ENCODE assay signal across 29 cellular contexts in the genomic region with DNA sequence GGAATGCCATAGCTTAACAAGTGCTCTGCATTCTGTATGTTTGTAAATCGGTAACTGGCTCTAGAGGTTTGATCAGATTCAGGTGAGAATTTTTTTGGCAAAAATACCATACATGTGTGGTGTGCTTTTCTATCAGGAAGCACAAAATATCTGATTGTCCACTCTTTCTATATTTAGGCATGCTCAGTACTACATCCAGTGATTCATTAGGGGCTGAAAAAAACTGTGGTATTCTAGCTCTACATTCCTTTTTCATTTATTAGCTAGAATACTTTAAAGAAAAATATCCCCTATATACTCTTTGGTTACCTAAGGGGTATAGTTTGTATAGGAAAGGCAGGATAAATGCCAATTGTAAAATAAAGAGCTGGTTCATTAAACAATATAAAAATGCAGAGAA. TPM values are rescaled to one million over a fixed set of nuclear protein-coding genes. Genes with fewer than 3 reads are reported as not detected.
"Had no signal": no experiment of that assay in that cellular context is flagged by ENCODE, and none has a peak within 500 bp of the region (broad histone marks: within the 10 kb centered on the region; RNA-seq: fewer than 3 reads in every experiment).

No MANE protein-coding gene starts in this region.

- H3K4me2 ChIP-seq: neural progenitor cell had no signal

- H3K27ac Mint-ChIP-seq: activated B cell treated with CpG ODN at 0.5 μM for 24 hours; activated naive CD8-positive, alpha-beta T cell treated with anti-CD3 and anti-CD28 coated beads for 36 hours; naive thymus-derived CD4-positive, alpha-beta T cell; neural progenitor cell; stimulated activated effector memory CD8-positive, alpha-beta T cell treated with anti-CD3 and anti-CD28 coated beads, Interleukin-12 subunit alpha, Interleukin-12 subunit beta, amount 100 ng/mL, for 72 hours; stimulated activated naive CD8-positive, alpha-beta T cell treated with anti-CD3 and anti-CD28 coated beads, Interleukin-15, amount 100 ng/mL, for 72 hours had no signal

- H3K9me3 ChIP-seq: esophagus squamous epithelium, gastroesophageal sphincter, lower lobe of right lung, psoas muscle, right atrium auricular region, tibial artery had no signal

- FAIRE-seq: keratinocyte had no signal

- H3K4me3 ChIP-seq: coronary artery, esophagus squamous epithelium, gastroesophageal sphincter, lower lobe of right lung, neural progenitor cell, psoas muscle, right atrium auricular region, tibial artery had no signal

- H3K36me3 Mint-ChIP-seq: activated naive CD8-positive, alpha-beta T cell treated with anti-CD3 and anti-CD28 coated beads for 36 hours; naive thymus-derived CD4-positive, alpha-beta T cell; neural progenitor cell; stimulated activated effector memory CD8-positive, alpha-beta T cell treated with anti-CD3 and anti-CD28 coated beads, Interleukin-12 subunit alpha, Interleukin-12 subunit beta, amount 100 ng/mL, for 72 hours had no signal

- H3K27ac ChIP-seq: coronary artery, esophagus squamous epithelium, gastroesophageal sphincter, lower lobe of right lung, neural progenitor cell, psoas muscle, right atrium auricular region, tibial artery had no signal

- H3K4me3 Mint-ChIP-seq: activated B cell treated with CpG ODN at 0.5 μM for 24 hours; activated naive CD8-positive, alpha-beta T cell treated with anti-CD3 and anti-CD28 coated beads for 36 hours; naive thymus-derived CD4-positive, alpha-beta T cell; neural progenitor cell; stimulated activated effector memory CD8-positive, alpha-beta T cell treated with anti-CD3 and anti-CD28 coated beads, Interleukin-12 subunit alpha, Interleukin-12 subunit beta, amount 100 ng/mL, for 72 hours; stimulated activated naive CD8-positive, alpha-beta T cell treated with anti-CD3 and anti-CD28 coated beads, Interleukin-15, amount 100 ng/mL, for 72 hours had no signal

- H3K9ac ChIP-seq: neural progenitor cell had no signal

- DNase-seq: activated B cell treated with CpG ODN at 0.5 μM for 24 hours; activated CD4-positive, alpha-beta T cell treated with anti-CD3 and anti-CD28 coated beads for 4 hours; activated CD4-positive, alpha-beta T cell treated with anti-CD3 and anti-CD28 coated beads, Interleukin-2, amount 50 U/mL, for 48 hours; activated CD8-positive, alpha-beta memory T cell treated with anti-CD3 and anti-CD28 coated beads, Interleukin-2, amount 50 U/mL, for 48 hours; activated naive CD4-positive, alpha-beta T cell treated with Interleukin-2 at 50 U/mL for 16 hours; activated naive CD8-positive, alpha-beta T cell treated with anti-CD3 and anti-CD28 coated beads for 36 hours; activated T-cell treated with anti-CD3 and anti-CD28 coated beads, Interleukin-2, amount 50 U/mL, for 48 hours; cerebellar nuclear complex; esophagus squamous epithelium; head of caudate nucleus; left colon; lower lobe of right lung; naive thymus-derived CD4-positive, alpha-beta T cell; psoas muscle; stimulated activated CD4-positive, alpha-beta T cell treated with anti-CD3 and anti-CD28 coated beads, Interleukin-1b, Interleukin-23, amount 100 ng/mL, for 48 hours; stimulated activated naive CD8-positive, alpha-beta T cell treated with anti-CD3 and anti-CD28 coated beads, Interleukin-15, amount 100 ng/mL, for 72 hours; T-helper 9 cell; tibial artery had no signal

- H3K27me3 ChIP-seq: neural progenitor cell, right atrium auricular region had no signal

- H3K4me1 Mint-ChIP-seq: activated B cell treated with CpG ODN at 0.5 μM for 24 hours; activated naive CD8-positive, alpha-beta T cell treated with anti-CD3 and anti-CD28 coated beads for 36 hours; naive thymus-derived CD4-positive, alpha-beta T cell; neural progenitor cell; stimulated activated effector memory CD8-positive, alpha-beta T cell treated with anti-CD3 and anti-CD28 coated beads, Interleukin-12 subunit alpha, Interleukin-12 subunit beta, amount 100 ng/mL, for 72 hours; stimulated activated naive CD8-positive, alpha-beta T cell treated with anti-CD3 and anti-CD28 coated beads, Interleukin-15, amount 100 ng/mL, for 72 hours had no signal

- H2AFZ ChIP-seq: neural progenitor cell had no signal

- H3K36me3 ChIP-seq: esophagus squamous epithelium, gastroesophageal sphincter, lower lobe of right lung, neural progenitor cell, right atrium auricular region, tibial artery had no signal

- H3K9me3 Mint-ChIP-seq: activated B cell treated with CpG ODN at 0.5 μM for 24 hours; activated naive CD8-positive, alpha-beta T cell treated with anti-CD3 and anti-CD28 coated beads for 36 hours; naive thymus-derived CD4-positive, alpha-beta T cell; neural progenitor cell; stimulated activated effector memory CD8-positive, alpha-beta T cell treated with anti-CD3 and anti-CD28 coated beads, Interleukin-12 subunit alpha, Interleukin-12 subunit beta, amount 100 ng/mL, for 72 hours; stimulated activated naive CD8-positive, alpha-beta T cell treated with anti-CD3 and anti-CD28 coated beads, Interleukin-15, amount 100 ng/mL, for 72 hours had no signal

- H3K4me1 ChIP-seq: esophagus squamous epithelium, gastroesophageal sphincter, lower lobe of right lung, neural progenitor cell, psoas muscle, right atrium auricular region, tibial artery had no signal

RNA-seq across cellular contexts. Expression of gene ELOVL2, which starts 10.6 kb away (rescaled TPM):
- total RNA-seq: activated B cell treated with CpG ODN at 0.5 μM for 24 hours; activated CD8-positive, alpha-beta memory T cell treated with anti-CD3 and anti-CD28 coated beads for 36 hours; activated naive CD8-positive, alpha-beta T cell treated with anti-CD3 and anti-CD28 coated beads for 36 hours; naive thymus-derived CD4-positive, alpha-beta T cell; T-helper 1 cell treated with Interleukin-12 subunit alpha and Interleukin-12 subunit beta and Interleukin-4 antibody, amounts not matched to agents 30 ng/mL and 1 ng/mL, for 36 hours had no signal
- polyA plus RNA-seq: naive thymus-derived CD4-positive, alpha-beta T cell had no signal

RNA-seq across cellular contexts. Expression of gene ERVFRD-1, which starts 56.8 kb away (rescaled TPM):
- total RNA-seq: activated B cell treated with CpG ODN at 0.5 μM for 24 hours; activated CD8-positive, alpha-beta memory T cell treated with anti-CD3 and anti-CD28 coated beads for 36 hours; activated naive CD8-positive, alpha-beta T cell treated with anti-CD3 and anti-CD28 coated beads for 36 hours; osteoblast; right atrium auricular region; skeletal muscle tissue; T-helper 1 cell treated with Interleukin-12 subunit alpha and Interleukin-12 subunit beta and Interleukin-4 antibody, amounts not matched to agents 30 ng/mL and 1 ng/mL, for 36 hours; urinary bladder had no signal
- polyA plus RNA-seq: keratinocyte had no signal
